ENCODE assay signal across 25 cellular contexts in genomic region chr11:125951731-125952130, GRCh38. TPM values are rescaled to one million over a fixed set of nuclear protein-coding genes. Genes with fewer than 3 reads are reported as not detected.
A peak's percentile ranks its signal among the peaks of the same experiment; 100 is the strongest.
DNase-seq lines count a peak whose midpoint lies in the region; ATAC-seq and TF ChIP-seq lines count a peak whose summit lies in the region.
"Had no signal": no experiment of that assay in that cellular context is flagged by ENCODE, and none has a peak within 500 bp of the region (broad histone marks: within the 10 kb centered on the region; RNA-seq: fewer than 3 reads in every experiment).

No MANE protein-coding gene starts in this region.

- H3K4me3 ChIP-seq in breast epithelium (peak overlapping the region in 1 of 3 donors; percentile 11), heart right ventricle (no peak overlapping the region), trophoblast cell (ENCODE audit: low read depth, low read length) (no peak overlapping the region), vagina (peak overlapping the region in 1 of 2 donors; percentile 17)
- H3K4me3 ChIP-seq: colonic mucosa, smooth muscle cell, tibial nerve had no signal

- H4K8ac ChIP-seq in trophoblast cell (ENCODE audit: low read depth, low read length) = no peak overlapping the region

- no peak overlapping the region for H3K9ac ChIP-seq in trophoblast cell (ENCODE audit: low read length)

- H2AK5ac ChIP-seq in trophoblast cell (ENCODE audit: low read length) = no peak overlapping the region

- H3K4me3 Mint-ChIP-seq in MCF 10A (ENCODE audit: unreplicated experiment) = no peak overlapping the region
- H3K4me3 Mint-ChIP-seq: activated CD4-positive, alpha-beta memory T cell treated with anti-CD3 and anti-CD28 coated beads, Interleukin-2, amount 10 ng/mL, durations not matched to agents 7 days and 5 days; effector memory CD8-positive, alpha-beta T cell; IgD-negative memory B cell; natural killer cell treated with Interleukin-12 subunit alpha and Interleukin-12 subunit beta and Interleukin-15 and Interleukin-18, amount 100 ng/mL, for 72 hours had no signal

- TF ChIP-seq POLR2A in breast epithelium (IDR thresholded peaks at IDR 0.05) (no peak), vagina (IDR thresholded peaks at IDR 0.05) (no peak)

- no peak overlapping the region for H3K4me2 ChIP-seq in trophoblast cell (ENCODE audit: low read length)
- H3K4me2 ChIP-seq: smooth muscle cell had no signal

- H3K9me3 Mint-ChIP-seq in MCF 10A (ENCODE audit: unreplicated experiment) = no peaks in the 10 kb centered on the region
- H3K9me3 Mint-ChIP-seq: activated CD4-positive, alpha-beta memory T cell treated with anti-CD3 and anti-CD28 coated beads, Interleukin-2, amount 10 ng/mL, durations not matched to agents 7 days and 5 days; effector memory CD8-positive, alpha-beta T cell; IgD-negative memory B cell; natural killer cell treated with Interleukin-12 subunit alpha and Interleukin-12 subunit beta and Interleukin-15 and Interleukin-18, amount 100 ng/mL, for 72 hours had no signal

- H3K27ac ChIP-seq in breast epithelium = peak overlapping the region; percentile 66 to 89
- H3K27ac ChIP-seq in heart right ventricle = peak overlapping the region in 8 of 10 donors; percentile 23 to 73 (median 55)
- no peak overlapping the region for H3K27ac ChIP-seq in trophoblast cell (ENCODE audit: low read depth, low read length)
- H3K27ac ChIP-seq in vagina = peak overlapping the region; percentile 38
- H3K27ac ChIP-seq: colonic mucosa had no signal

- H3K27ac Mint-ChIP-seq in MCF 10A (ENCODE audit: low read depth, unreplicated experiment) = no peak overlapping the region
- H3K27ac Mint-ChIP-seq: activated CD4-positive, alpha-beta memory T cell treated with anti-CD3 and anti-CD28 coated beads, Interleukin-2, amount 10 ng/mL, durations not matched to agents 7 days and 5 days; effector memory CD8-positive, alpha-beta T cell; natural killer cell treated with Interleukin-12 subunit alpha and Interleukin-12 subunit beta and Interleukin-15 and Interleukin-18, amount 100 ng/mL, for 72 hours; progenitor cell of endocrine pancreas had no signal

- 54 to 60% methylated on average over 11 of the region's 11 CpGs for WGBS in heart right ventricle, 2 donors
- WGBS in trophoblast cell (ENCODE audit: extremely low coverage, insufficient coverage, insufficient read length) = no CpG with 5 or more reads among the region's 11 CpGs

- H3K4me1 Mint-ChIP-seq in MCF 10A (ENCODE audit: insufficient read depth, unreplicated experiment) = peaks cover 12% of the 10 kb centered on the region
- H3K4me1 Mint-ChIP-seq: activated CD4-positive, alpha-beta memory T cell treated with anti-CD3 and anti-CD28 coated beads, Interleukin-2, amount 10 ng/mL, durations not matched to agents 7 days and 5 days had no signal

- no peaks in the 10 kb centered on the region for H3K36me3 ChIP-seq in breast epithelium
- no peaks in the 10 kb centered on the region for H3K36me3 ChIP-seq in heart right ventricle
- H3K36me3 ChIP-seq in trophoblast cell (ENCODE audit: control insufficient read depth in 1 of 2, insufficient read depth in 2 of 2, low read length in 2 of 2) = peaks cover 45 to 46% of the 10 kb centered on the region in 2 experiments
- H3K36me3 ChIP-seq in vagina = no peaks in the 10 kb centered on the region
- H3K36me3 ChIP-seq: colonic mucosa, tibial nerve had no signal

- no peaks in the 10 kb centered on the region for H3K36me3 Mint-ChIP-seq in MCF 10A (ENCODE audit: insufficient read depth, unreplicated experiment)
- H3K36me3 Mint-ChIP-seq: IgD-negative memory B cell; natural killer cell treated with Interleukin-12 subunit alpha and Interleukin-12 subunit beta and Interleukin-15 and Interleukin-18, amount 100 ng/mL, for 72 hours had no signal

- H2AFZ ChIP-seq in trophoblast cell (ENCODE audit: insufficient read depth, low read length, poor library complexity) = no peak overlapping the region

- intact Hi-C loops in breast epithelium (cut with DNase I; ENCODE audit: low total_unique reads) (no loop called here), MCF 10A (cut with micrococcal nuclease) (no loop called here), heart right ventricle (cut with DNase I) (loop anchor here in 1 of 10 donors (10.0 kb wide), 1 partner anchor 73 kb away; no protein-coding TSS in a partner anchor), vagina (cut with DNase I) (loop anchor here (10.0 kb wide), 1 partner anchor 703 kb away; no protein-coding TSS in a partner anchor)

- CTCF ChIA-PET in MCF 10A (lab: Yijun Ruan, JAX) = interaction anchor here (0.6 to 3.1 kb wide), 6 partner anchors 9 to 242 kb away, joined by 4 to 13 read pairs (median 5); no protein-coding TSS in a partner anchor

- DNase-seq in breast epithelium (ENCODE audit: low spot score in 2 of 2) (no peak), MCF 10A (ENCODE audit: unreplicated experiment) (no peak), heart right ventricle (peak in 1 of 2 donors; percentile 20), trophoblast cell (no peak), vagina (ENCODE audit: extremely low spot score in 2 of 2) (peak; percentile 87 to 88), D341Med (ENCODE audit: low spot score) (no peak)
- DNase-seq: activated CD4-positive, alpha-beta memory T cell treated with anti-CD3 and anti-CD28 coated beads, Interleukin-2, amount 10 ng/mL, durations not matched to agents 7 days and 5 days; activated CD4-positive, CD25-positive, alpha-beta regulatory T cell; activated gamma-delta T cell; colonic mucosa; DND-41; effector memory CD8-positive, alpha-beta T cell; NCI-H1417; NCI-H510A; stimulated activated CD4-positive, alpha-beta T cell treated with anti-CD3 and anti-CD28 coated beads, Interleukin-2, amount 100 ng/mL, for 48 hours; stimulated activated naive CD4-positive, alpha-beta T cell treated with Interleukin-2 at 50 U/mL for 16 hours; T-helper 9 cell had no signal

- no peak overlapping the region for H3K4ac ChIP-seq in trophoblast cell (ENCODE audit: low read depth, low read length)

- BruUV-seq in MCF 10A (replicated peaks; lab: Mats Ljungman, UMichigan) = no TSS peak

- H3K23ac ChIP-seq in trophoblast cell (ENCODE audit: low read length) = no peak overlapping the region

- H3K9me3 ChIP-seq in breast epithelium (no peaks in the 10 kb centered on the region), heart right ventricle (no peaks in the 10 kb centered on the region), trophoblast cell (ENCODE audit: insufficient read depth, low read depth, low read length) (peaks cover 2% of the 10 kb centered on the region), vagina (no peaks in the 10 kb centered on the region)
- H3K9me3 ChIP-seq: colonic mucosa, tibial nerve had no signal

- POLR2A ChIA-PET in MCF 10A (lab: Yijun Ruan, JAX) = no interaction called here

- H3K27me3 ChIP-seq in breast epithelium (no peaks in the 10 kb centered on the region), heart right ventricle (peaks cover 0 to 6% (median 0%) of the 10 kb centered on the region in 7 donors), trophoblast cell (ENCODE audit: insufficient read depth, low read length) (no peaks in the 10 kb centered on the region), vagina (no peaks in the 10 kb centered on the region)
- H3K27me3 ChIP-seq: colonic mucosa, tibial nerve had no signal

- TF ChIP-seq CTCF in breast epithelium (IDR thresholded peaks at IDR 0.05) (no peak), MCF 10A (IDR thresholded peaks at IDR 0.05; ENCODE audit: unreplicated experiment) (no peak), heart right ventricle (IDR thresholded peaks at IDR 0.05) (no peak), vagina (IDR thresholded peaks at IDR 0.05) (no peak)

- H3K79me1 ChIP-seq in trophoblast cell (ENCODE audit: low read length) = peaks cover 6% of the 10 kb centered on the region

- H3K18ac ChIP-seq in trophoblast cell (ENCODE audit: low read length) = peak overlapping the region; percentile 43

- H3K4me1 ChIP-seq in breast epithelium = peaks cover 7 to 11% of the 10 kb centered on the region in 2 donors
- H3K4me1 ChIP-seq in heart right ventricle = peaks cover 9 to 31% (median 22%) of the 10 kb centered on the region in 9 donors
- peaks cover 11 to 18% of the 10 kb centered on the region in 2 experiments for H3K4me1 ChIP-seq in trophoblast cell (ENCODE audit: control insufficient read depth in 1 of 2, insufficient read depth in 2 of 2, low read length in 2 of 2)
- H3K4me1 ChIP-seq in vagina = peaks cover 41% of the 10 kb centered on the region
- H3K4me1 ChIP-seq: colonic mucosa had no signal

- no peak overlapping the region for H4K12ac ChIP-seq in trophoblast cell (ENCODE audit: low read depth, low read length)

- no peak overlapping the region for H2BK12ac ChIP-seq in trophoblast cell (ENCODE audit: low read length)

- no peaks in the 10 kb centered on the region for H3K27me3 Mint-ChIP-seq in MCF 10A (ENCODE audit: insufficient read depth, unreplicated experiment)
- H3K27me3 Mint-ChIP-seq: activated CD4-positive, alpha-beta memory T cell treated with anti-CD3 and anti-CD28 coated beads, Interleukin-2, amount 10 ng/mL, durations not matched to agents 7 days and 5 days; progenitor cell of endocrine pancreas had no signal

- H2BK120ac ChIP-seq in trophoblast cell (ENCODE audit: insufficient read depth, low read length, poor library complexity) = no peak overlapping the region

- no peaks in the 10 kb centered on the region for H3K79me2 ChIP-seq in trophoblast cell (ENCODE audit: control insufficient read depth, insufficient read depth, low read length, poor library complexity)

- H3K14ac ChIP-seq in trophoblast cell (ENCODE audit: low read length) = no peak overlapping the region

- H2BK5ac ChIP-seq in trophoblast cell (ENCODE audit: low read depth, low read length, poor library complexity) = no peak overlapping the region

- ATAC-seq in heart right ventricle (peak in 7 of 8 donors; percentile 3 to 14 (median 6)), esophagus mucosa (no peak), GM19351 (IDR thresholded peaks at IDR 0.05; ENCODE audit: unreplicated experiment) (no peak)
- ATAC-seq: effector memory CD8-positive, alpha-beta T cell; natural killer cell treated with Interleukin-12 subunit alpha and Interleukin-12 subunit beta and Interleukin-15 and Interleukin-18, amount 100 ng/mL, for 72 hours had no signal

- H4K91ac ChIP-seq in trophoblast cell (ENCODE audit: low read depth, low read length) = no peak overlapping the region

RNA-seq across cellular contexts. Expression of gene VSIG10L2, which starts 5.9 kb away (rescaled TPM):
- total RNA-seq in breast epithelium = 1 to 10 TPM in 2 of 3 donors, not detected in 1; 3.6 to 4.1 TPM
- total RNA-seq in MCF 10A (2022) = not detected in 2 replicates
- total RNA-seq in heart right ventricle = under 1 TPM in 1 of 10 donors, not detected in 9; 0.38 TPM
- polyA plus RNA-seq in heart right ventricle = under 1 TPM; 0.15 to 0.35 TPM
- not detected in 2 replicates for polyA plus RNA-seq in trophoblast cell (2013)
- total RNA-seq in vagina = 28.2 TPM
- not detected for total RNA-seq in esophagus mucosa
- total RNA-seq: activated CD4-positive, alpha-beta memory T cell treated with anti-CD3 and anti-CD28 coated beads, Interleukin-2, amount 10 ng/mL, durations not matched to agents 7 days and 5 days; colonic mucosa; H4; natural killer cell treated with Interleukin-12 subunit alpha and Interleukin-12 subunit beta and Interleukin-15 and Interleukin-18, amount 100 ng/mL, for 72 hours; progenitor cell of endocrine pancreas; smooth muscle cell; tibial nerve had no signal
- polyA plus RNA-seq: IgD-negative memory B cell, smooth muscle cell had no signal

RNA-seq across cellular contexts. Expression of gene DDX25, which starts 47.4 kb away (rescaled TPM):
- total RNA-seq in breast epithelium (under 1 TPM in 1 of 3 donors, not detected in 2; 0.29 TPM), MCF 10A (2022) (not detected in 2 replicates), heart right ventricle (not detected), vagina (not detected), esophagus mucosa (not detected)
- polyA plus RNA-seq in heart right ventricle = under 1 TPM in 1 of 2 donors, not detected in 1; 0.01 TPM
- 0.47 and 0.89 TPM in 2 replicates for polyA plus RNA-seq in trophoblast cell (2013)
- total RNA-seq: activated CD4-positive, alpha-beta memory T cell treated with anti-CD3 and anti-CD28 coated beads, Interleukin-2, amount 10 ng/mL, durations not matched to agents 7 days and 5 days; H4; natural killer cell treated with Interleukin-12 subunit alpha and Interleukin-12 subunit beta and Interleukin-15 and Interleukin-18, amount 100 ng/mL, for 72 hours had no signal
- polyA plus RNA-seq: smooth muscle cell had no signal

RNA-seq across cellular contexts. Expression of gene PUS3, which starts 48.7 kb away (rescaled TPM):
- 10 to 100 TPM in 1 of 3 donors, 1 to 10 TPM in 2; 5.6 to 10.2 (median 8.6) TPM for total RNA-seq in breast epithelium
- total RNA-seq in MCF 10A (2022) = 12.7 and 16.5 TPM in 2 replicates
- total RNA-seq in heart right ventricle = 10 to 100 TPM in 1 of 10 donors, 1 to 10 TPM in 9; 4.9 to 12.4 (median 7.7) TPM
- 1 to 10 TPM; 7.2 to 8.0 TPM for polyA plus RNA-seq in heart right ventricle
- 22.2 and 24.9 TPM in 2 replicates for polyA plus RNA-seq in trophoblast cell (2013)
- total RNA-seq in vagina = 8.1 TPM
- total RNA-seq in esophagus mucosa = 5.3 TPM

Comparison
In these comparisons a context has a peak if more than half of its experiments do, and no peak if none do; other contexts are left out.
1. DNase-seq: peak in vagina (2 of 2); none in breast epithelium (0 of 2), MCF 10A (single experiment), trophoblast cell (0 of 2) and D341Med (single experiment).
2. ATAC-seq: peak in heart right ventricle (7 of 8); none in esophagus mucosa (single experiment) and GM19351 (single experiment).